8 cellular contexts compared by ENCODE assay signal in genomic region chr17:3890082-3890892, GRCh38. TPM values are rescaled to one million over a fixed set of nuclear protein-coding genes. Genes with fewer than 3 reads are reported as not detected.
DNase-seq lines count a peak whose midpoint lies in the region; ATAC-seq and TF ChIP-seq lines count a peak whose summit lies in the region.

No MANE protein-coding gene starts in this region.

- H4K20me1 ChIP-seq in smooth muscle cell (ENCODE audit: low read depth), result peaks cover 7% of the 10 kb centered on the region

- H3K4me3 ChIP-seq in smooth muscle cell, result no peak overlapping the region

- H3K79me2 ChIP-seq in smooth muscle cell (ENCODE audit: low read depth), result peaks cover 8% of the 10 kb centered on the region

- whole genome bisulfite sequencing in smooth muscle cell (ENCODE audit: low lambda C conversion rate), result 28% methylated on average over 19 of the region's 22 CpGs

- no peaks in the 10 kb centered on the region for H3K27me3 ChIP-seq in smooth muscle cell (ENCODE audit: low read depth)

- H3K4me3 Mint-ChIP-seq in activated CD4-positive, alpha-beta T cell treated with anti-CD3 and anti-CD28 coated beads, Interleukin-2, amount 10 ng/mL, durations not matched to agents 24 days and 14 days, result no peak overlapping the region
- no peak overlapping the region for H3K4me3 Mint-ChIP-seq in endothelial cell (ENCODE audit: unreplicated experiment)

- no peaks in the 10 kb centered on the region for H3K9me3 ChIP-seq in smooth muscle cell (replicated peaks; ENCODE audit: low read depth)

- intact Hi-C loops in activated CD4-positive, alpha-beta T cell treated with anti-CD3 and anti-CD28 coated beads, Interleukin-2, amount 10 ng/mL, durations not matched to agents 24 days and 14 days (cut with micrococcal nuclease), result no loop called here

- peak overlapping the region; percentile 1 for H3K27ac Mint-ChIP-seq in activated CD4-positive, alpha-beta T cell treated with anti-CD3 and anti-CD28 coated beads, Interleukin-2, amount 10 ng/mL, durations not matched to agents 24 days and 14 days
- no peak overlapping the region for H3K27ac Mint-ChIP-seq in endothelial cell (ENCODE audit: unreplicated experiment)

- peaks cover 3% of the 10 kb centered on the region for H3K36me3 Mint-ChIP-seq in activated CD4-positive, alpha-beta T cell treated with anti-CD3 and anti-CD28 coated beads, Interleukin-2, amount 10 ng/mL, durations not matched to agents 24 days and 14 days (ENCODE audit: low read depth)
- H3K36me3 Mint-ChIP-seq in endothelial cell (ENCODE audit: low read depth, unreplicated experiment), result peaks cover 11% of the 10 kb centered on the region

- H3K9ac ChIP-seq in smooth muscle cell (ENCODE audit: low read depth), result peak overlapping the region; percentile 92

- H3K4me1 ChIP-seq in smooth muscle cell (ENCODE audit: low read depth), result peaks cover 32% of the 10 kb centered on the region

- peak overlapping the region; percentile 97 for H3K4me2 ChIP-seq in smooth muscle cell

- peaks cover 7% of the 10 kb centered on the region for H3K27me3 Mint-ChIP-seq in activated CD4-positive, alpha-beta T cell treated with anti-CD3 and anti-CD28 coated beads, Interleukin-2, amount 10 ng/mL, durations not matched to agents 24 days and 14 days
- H3K27me3 Mint-ChIP-seq in endothelial cell (ENCODE audit: unreplicated experiment), result peaks cover 22% of the 10 kb centered on the region

- H3K4me1 Mint-ChIP-seq in activated CD4-positive, alpha-beta T cell treated with anti-CD3 and anti-CD28 coated beads, Interleukin-2, amount 10 ng/mL, durations not matched to agents 24 days and 14 days, result peaks cover 40% of the 10 kb centered on the region
- H3K4me1 Mint-ChIP-seq in endothelial cell (ENCODE audit: unreplicated experiment), result peaks cover 46% of the 10 kb centered on the region

- TF ChIP-seq CTCF in C4-2B (conservative IDR thresholded peaks at IDR 0.05), result no peak
- TF ChIP-seq CTCF in smooth muscle cell (IDR thresholded peaks at IDR 0.05; ENCODE audit: borderline replicate concordance, insufficient read depth, poor library complexity, severe bottlenecking), result no peak
- no peak for TF ChIP-seq CTCF in endothelial cell (IDR thresholded peaks at IDR 0.05; ENCODE audit: unreplicated experiment)

- DNase-seq in HT1080 (ENCODE audit: low read depth) (peak; percentile 94), glomerular visceral epithelial cell (ENCODE audit: extremely low spot score) (peak; percentile 99), smooth muscle cell (lab: John Stamatoyannopoulos, UW; ENCODE audit: unreplicated experiment) (peak; percentile 86), endothelial cell (ENCODE audit: low spot score) (no peak)
- DNase-seq in activated CD4-positive, alpha-beta T cell treated with anti-CD3 and anti-CD28 coated beads, Interleukin-2, amount 10 ng/mL, durations not matched to agents 24 days and 14 days, result no peak

- H3K9me3 Mint-ChIP-seq in activated CD4-positive, alpha-beta T cell treated with anti-CD3 and anti-CD28 coated beads, Interleukin-2, amount 10 ng/mL, durations not matched to agents 24 days and 14 days, result no peaks in the 10 kb centered on the region
- no peaks in the 10 kb centered on the region for H3K9me3 Mint-ChIP-seq in endothelial cell (ENCODE audit: unreplicated experiment)

- H3K27ac ChIP-seq in C4-2B, result peak overlapping the region; percentile 90
- H3K27ac ChIP-seq in smooth muscle cell (ENCODE audit: low read depth), result peak overlapping the region; percentile 99

- ATAC-seq in HG03378 (IDR thresholded peaks at IDR 0.05; ENCODE audit: unreplicated experiment) (no peak), HG02798 (IDR thresholded peaks at IDR 0.05; ENCODE audit: poor library complexity, unreplicated experiment) (no peak)

- H3K36me3 ChIP-seq in smooth muscle cell (ENCODE audit: low read depth), result no peaks in the 10 kb centered on the region

- no peak overlapping the region for H2AFZ ChIP-seq in smooth muscle cell (ENCODE audit: low read depth)

- H3F3A ChIP-seq in smooth muscle cell (ENCODE audit: low read depth), result peaks cover 27% of the 10 kb centered on the region

RNA-seq across cellular contexts. Expression of gene CAMKK1, which starts 2.6 kb away (rescaled TPM):
- 9.2 and 11.8 TPM in 2 replicates for total RNA-seq in HT1080 (2014; rRNA removed; shearing (Covaris generic))
- 8.0 and 8.2 TPM in 2 replicates for polyA plus RNA-seq in HT1080 (2015; cell fraction: cytosol; rRNA removed)
- 22.4 and 23.6 TPM in 2 replicates for polyA plus RNA-seq in HT1080 (2015; cell fraction: nucleus; rRNA removed)
- total RNA-seq in activated CD4-positive, alpha-beta T cell treated with anti-CD3 and anti-CD28 coated beads, Interleukin-2, amount 10 ng/mL, durations not matched to agents 24 days and 14 days, result 8.6 and 9.2 TPM in 2 replicates
- 6.3 and 8.8 TPM in 2 replicates for total RNA-seq in smooth muscle cell
- 7.7 and 8.1 TPM in 2 replicates for polyA plus RNA-seq in smooth muscle cell
- 4.1 TPM for total RNA-seq in endothelial cell (ENCODE audit: unreplicated experiment)

RNA-seq across cellular contexts. Expression of gene P2RX1, which starts 26.0 kb away (rescaled TPM):
- total RNA-seq in HT1080 (2014; rRNA removed; shearing (Covaris generic)), result not detected in 2 replicates
- polyA plus RNA-seq in HT1080 (2015; cell fraction: cytosol; rRNA removed), result not detected in 2 replicates
- polyA plus RNA-seq in HT1080 (2015; cell fraction: nucleus; rRNA removed), result 0.04 TPM in 1 of 2 replicates, not detected in the other
- total RNA-seq in activated CD4-positive, alpha-beta T cell treated with anti-CD3 and anti-CD28 coated beads, Interleukin-2, amount 10 ng/mL, durations not matched to agents 24 days and 14 days, result 0.47 and 0.78 TPM in 2 replicates
- total RNA-seq in smooth muscle cell (1.3 and 2.4 TPM in 2 replicates), endothelial cell (ENCODE audit: unreplicated experiment) (not detected)
- polyA plus RNA-seq in smooth muscle cell, result 0.47 and 3.2 TPM in 2 replicates

RNA-seq across cellular contexts. Expression of gene NCBP3, which starts 44.2 kb away (rescaled TPM):
- total RNA-seq in HT1080 (2014; rRNA removed; shearing (Covaris generic)), result 20.5 and 23.6 TPM in 2 replicates
- 12.3 and 13.6 TPM in 2 replicates for polyA plus RNA-seq in HT1080 (2015; cell fraction: cytosol; rRNA removed)
- 73.5 and 81.9 TPM in 2 replicates for polyA plus RNA-seq in HT1080 (2015; cell fraction: nucleus; rRNA removed)
- 45.9 and 52.1 TPM in 2 replicates for total RNA-seq in activated CD4-positive, alpha-beta T cell treated with anti-CD3 and anti-CD28 coated beads, Interleukin-2, amount 10 ng/mL, durations not matched to agents 24 days and 14 days
- total RNA-seq in smooth muscle cell (28.3 and 30.0 TPM in 2 replicates), endothelial cell (ENCODE audit: unreplicated experiment) (84.4 TPM)
- polyA plus RNA-seq in smooth muscle cell, result 30.7 and 32.4 TPM in 2 replicates

Comparison
In these comparisons a context has a peak if more than half of its experiments do, and no peak if none do; other contexts are left out.
1. DNase-seq: peak in HT1080 (single experiment), glomerular visceral epithelial cell (single experiment) and smooth muscle cell (single experiment); none in activated CD4-positive, alpha-beta T cell treated with anti-CD3 and anti-CD28 coated beads, Interleukin-2, amount 10 ng/mL, durations not matched to agents 24 days and 14 days (single experiment) and endothelial cell (single experiment).